Comparison of ENCODE assay signal across 1 cellular context in the genomic region with DNA sequence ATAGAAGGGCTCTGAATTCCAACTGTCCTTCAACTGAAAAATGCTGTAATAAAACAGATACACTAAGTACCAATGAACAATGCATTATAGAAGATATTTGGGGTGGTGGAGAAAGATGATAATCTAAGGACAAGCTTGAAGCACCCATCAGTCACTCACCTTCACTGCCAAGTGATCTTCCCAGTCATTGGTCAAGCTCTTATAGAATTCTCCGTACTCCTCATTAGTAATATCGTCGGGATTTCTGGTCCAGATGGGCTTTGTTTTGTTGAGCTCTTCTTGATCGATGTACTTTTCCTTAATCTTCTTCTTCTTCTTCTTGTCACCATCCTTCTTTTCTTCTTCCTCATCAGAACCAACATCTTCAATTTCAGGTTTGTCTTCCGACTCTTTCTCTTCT.
TF ChIP-seq lines count a peak whose summit lies in the region.

No MANE protein-coding gene starts in this region.

TF ChIP-seq in HEK293, 187 proteins besides CTCF, POLR2A, EP300 and RAD21:
- 0 out of 2 replicates have a peak, but pooled peaks have one; percentile 18 for TF ChIP-seq ZNF2 (tag by site-specific recombination; IDR thresholded peaks at IDR 0.05)
